In genomic region chr7:47337531-47337930, GRCh38 we compare ENCODE assay signal across 10 cellular contexts.
DNase-seq lines count a peak whose midpoint lies in the region; ATAC-seq, FAIRE-seq and TF ChIP-seq lines count a peak whose summit lies in the region.
"Had no signal": no experiment of that assay in that cellular context is flagged by ENCODE, and none has a peak within 500 bp of the region (broad histone marks: within the 10 kb centered on the region; RNA-seq: fewer than 3 reads in every experiment).

No MANE protein-coding gene starts in this region.

- peak; percentile 36; the same call in 1 of the 2 replicates for TF ChIP-seq RAD21 in Ishikawa (IDR thresholded peaks at IDR 0.05; ENCODE audit: low read depth)

- DNase-seq in Caki2 (ENCODE audit: low read depth) (peak; percentile 50), germinal center (ENCODE audit: low spot score) (peak; percentile 14), BE2C (no peak), NCI-H1048 (lab: John Stamatoyannopoulos, UW) (no peak), NCI-H2171 (lab: John Stamatoyannopoulos, UW) (no peak), RCC 7860 (ENCODE audit: low spot score) (no peak)
- DNase-seq: WERI-Rb-1 had no signal

- no peaks in the 10 kb centered on the region for H3K9me3 ChIP-seq in BE2C

- no peaks in the 10 kb centered on the region for H3K4me1 ChIP-seq in BE2C

- H3K36me3 ChIP-seq in BE2C: no peaks in the 10 kb centered on the region
- H3K36me3 ChIP-seq: WERI-Rb-1 had no signal

- no peak overlapping the region for H3K4me3 ChIP-seq in BE2C (ENCODE audit: low read depth, low read length)

- no peak for TF ChIP-seq EP300 in Ishikawa (IDR thresholded peaks at IDR 0.05; ENCODE audit: borderline replicate concordance)

- no peak for FAIRE-seq in RCC 7860 (lab: Jason Lieb, UNC)
- FAIRE-seq: colon had no signal

- TF ChIP-seq CTCF in BE2C (IDR thresholded peaks at IDR 0.05; ENCODE audit: low read depth, low read length): no peak

- in situ Hi-C loops in Caki2 (cut with HindIII; ENCODE audit: low pct_unique_long_range_greater_than_20kb, low sequenced_read_pairs): no loop called here

- ATAC-seq in GM21390 (IDR thresholded peaks at IDR 0.05; ENCODE audit: unreplicated experiment): peak; percentile 90

- no peaks in the 10 kb centered on the region for H3K27me3 ChIP-seq in BE2C

TF ChIP-seq in Ishikawa, 13 proteins besides CTCF, POLR2A, EP300 and RAD21:
- TF ChIP-seq CREB1 (IDR thresholded peaks at IDR 0.05; ENCODE audit: low read depth) (no peak), REST (IDR thresholded peaks at IDR 0.05; ENCODE audit: low read depth) (no peak), CEBPB (IDR thresholded peaks at IDR 0.05) (no peak), TCF12 (IDR thresholded peaks at IDR 0.05; ENCODE audit: low read depth) (no peak), YY1 (IDR thresholded peaks at IDR 0.05; ENCODE audit: low read depth) (no peak), EGR1 (IDR thresholded peaks at IDR 0.05) (no peak), TEAD4 (IDR thresholded peaks at IDR 0.05) (no peak), FOXM1 (IDR thresholded peaks at IDR 0.05; ENCODE audit: borderline replicate concordance, low read depth) (no peak), NFIC (IDR thresholded peaks at IDR 0.05) (no peak), ZBTB7A (IDR thresholded peaks at IDR 0.05; ENCODE audit: low read depth) (no peak), TAF1 (IDR thresholded peaks at IDR 0.05; ENCODE audit: low read depth) (no peak)
- TF ChIP-seq, protein P1, sequence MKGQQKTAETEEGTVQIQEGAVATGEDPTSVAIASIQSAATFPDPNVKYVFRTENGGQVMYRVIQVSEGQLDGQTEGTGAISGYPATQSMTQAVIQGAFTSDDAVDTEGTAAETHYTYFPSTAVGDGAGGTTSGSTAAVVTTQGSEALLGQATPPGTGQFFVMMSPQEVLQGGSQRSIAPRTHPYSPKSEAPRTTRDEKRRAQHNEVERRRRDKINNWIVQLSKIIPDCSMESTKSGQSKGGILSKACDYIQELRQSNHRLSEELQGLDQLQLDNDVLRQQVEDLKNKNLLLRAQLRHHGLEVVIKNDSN (IDR thresholded peaks at IDR 0.05): no peak
- TF ChIP-seq, protein P2, sequence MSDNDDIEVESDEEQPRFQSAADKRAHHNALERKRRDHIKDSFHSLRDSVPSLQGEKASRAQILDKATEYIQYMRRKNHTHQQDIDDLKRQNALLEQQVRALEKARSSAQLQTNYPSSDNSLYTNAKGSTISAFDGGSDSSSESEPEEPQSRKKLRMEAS (IDR thresholded peaks at IDR 0.05): no peak

Comparison
In these comparisons a context has a peak if more than half of its experiments do, and no peak if none do; other contexts are left out.
1. DNase-seq: peak in Caki2 (single experiment) and germinal center (single experiment); none in BE2C (single experiment), NCI-H1048 (single experiment), NCI-H2171 (single experiment) and RCC 7860 (single experiment).